12 cellular contexts compared by ENCODE assay signal in the genomic region with DNA sequence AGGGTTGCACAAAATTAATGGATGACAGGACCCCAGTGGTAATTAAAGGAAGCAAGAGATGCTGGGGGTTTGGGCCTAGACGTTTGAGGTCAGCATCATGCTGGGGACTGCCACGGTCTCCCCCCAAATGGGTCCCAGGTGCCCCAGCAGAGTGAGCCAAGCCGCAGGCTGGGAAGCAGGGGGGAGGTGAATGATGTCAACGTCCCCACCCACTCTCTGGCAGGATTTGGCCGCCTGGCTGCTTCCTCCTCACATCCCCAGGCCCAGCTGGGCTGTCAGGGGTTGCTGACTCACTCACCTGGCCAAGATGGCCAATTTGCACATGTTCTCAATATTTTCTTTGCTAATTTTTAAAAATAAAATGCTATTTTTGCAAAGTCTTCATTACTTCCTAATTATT.
DNase-seq lines count a peak whose midpoint lies in the region; FAIRE-seq and TF ChIP-seq lines count a peak whose summit lies in the region.
"Had no signal": no experiment of that assay in that cellular context is flagged by ENCODE, and none has a peak within 500 bp of the region (broad histone marks: within the 10 kb centered on the region; RNA-seq: fewer than 3 reads in every experiment).

No MANE protein-coding gene starts in this region.

- H3K36me3 ChIP-seq in bronchial epithelial cell (ENCODE audit: control insufficient read depth, insufficient read depth, low read length), result no peaks in the 10 kb centered on the region
- H3K36me3 ChIP-seq in mesendoderm (ENCODE audit: control insufficient read depth, insufficient read depth, low read length), result no peaks in the 10 kb centered on the region

- no peak overlapping the region for H2BK5ac ChIP-seq in mesendoderm (ENCODE audit: low read length)

- H3K4ac ChIP-seq in mesendoderm (ENCODE audit: low read depth, low read length), result no peak overlapping the region

- no peak overlapping the region for H2BK120ac ChIP-seq in mesendoderm (ENCODE audit: low read depth, low read length)

- no peaks in the 10 kb centered on the region for H3K79me1 ChIP-seq in mesendoderm (ENCODE audit: low read length)

- H2AK5ac ChIP-seq in mesendoderm (ENCODE audit: low read length), result no peak overlapping the region

- H3K18ac ChIP-seq in mesendoderm (ENCODE audit: low read length), result no peak overlapping the region

- no peak overlapping the region for H3K4me3 Mint-ChIP-seq in Calu3 (ENCODE audit: low read depth, unreplicated experiment)
- H3K4me3 Mint-ChIP-seq: CD4-positive, alpha-beta T cell had no signal

- no peak overlapping the region for H4K5ac ChIP-seq in mesendoderm (ENCODE audit: low read length)

- H3K56ac ChIP-seq in mesendoderm (ENCODE audit: low read length), result no peak overlapping the region

- intact Hi-C loops in Calu3 (cut with micrococcal nuclease; ENCODE audit: unreplicated experiment), result no loop called here

- H3K9me3 Mint-ChIP-seq in Calu3 (ENCODE audit: low read depth, unreplicated experiment), result no peaks in the 10 kb centered on the region
- H3K9me3 Mint-ChIP-seq: CD4-positive, alpha-beta T cell had no signal

- no peak overlapping the region for H4K8ac ChIP-seq in mesendoderm (ENCODE audit: low read depth, low read length)

- FAIRE-seq in bronchial epithelial cell (lab: Jason Lieb, UNC), result no peak

- H3K23ac ChIP-seq in mesendoderm (ENCODE audit: low read length), result no peak overlapping the region

- BruUV-seq in Calu3 (replicated peaks; lab: Mats Ljungman, UMichigan), result no TSS peak

- H3K79me2 ChIP-seq in mesendoderm (ENCODE audit: control insufficient read depth, insufficient read depth, low read length), result no peaks in the 10 kb centered on the region

- DNase-seq in Calu3 (peak; percentile 78), HT1080 (ENCODE audit: low read depth) (peak; percentile 37), bronchial epithelial cell (ENCODE audit: low read depth) (peak; percentile 56), mesendoderm (peak; percentile 51), occipital lobe (lab: John Stamatoyannopoulos, UW) (no peak), COLO829 (ENCODE audit: low spot score) (no peak), germinal center (ENCODE audit: low spot score) (no peak), NCI-H510A treated with DMSO at 0.1 percent for 48 hours (lab: John Stamatoyannopoulos, UW) (no peak)
- DNase-seq: aorta; CD4-positive, alpha-beta T cell; MV-4-11; T1000 had no signal

- peaks cover 54% of the 10 kb centered on the region for H3K4me1 Mint-ChIP-seq in Calu3 (ENCODE audit: low read depth, unreplicated experiment)

- no peaks in the 10 kb centered on the region for H3K27me3 Mint-ChIP-seq in Calu3 (ENCODE audit: unreplicated experiment)
- H3K27me3 Mint-ChIP-seq: CD4-positive, alpha-beta T cell had no signal

- H3K27me3 ChIP-seq in bronchial epithelial cell (ENCODE audit: control insufficient read depth, insufficient read depth, low read length), result no peaks in the 10 kb centered on the region
- H3K27me3 ChIP-seq in mesendoderm (ENCODE audit: insufficient read depth, low read length, poor library complexity), result no peaks in the 10 kb centered on the region

- H2BK15ac ChIP-seq in mesendoderm (replicated peaks; ENCODE audit: low read depth), result no peak overlapping the region

- no peak overlapping the region for H3K4me2 ChIP-seq in mesendoderm (ENCODE audit: low read length)

- peak overlapping the region; percentile 21 for H3K27ac Mint-ChIP-seq in Calu3 (ENCODE audit: unreplicated experiment)
- H3K27ac Mint-ChIP-seq: CD4-positive, alpha-beta T cell had no signal

- TF ChIP-seq CTCF in Calu3 (IDR thresholded peaks at IDR 0.05; ENCODE audit: unreplicated experiment) (no peak), bronchial epithelial cell (IDR thresholded peaks at IDR 0.05; ENCODE audit: insufficient read depth, low read length, severe bottlenecking) (no peak)

- peaks cover 14% of the 10 kb centered on the region for H3K36me3 Mint-ChIP-seq in Calu3 (ENCODE audit: insufficient read depth, unreplicated experiment)

- no peak overlapping the region for H3K9ac ChIP-seq in mesendoderm (ENCODE audit: low read length)

- CTCF ChIA-PET in Calu3 (lab: Charles Lee), result interaction anchor here (0.6 to 1.7 kb wide), 5 partner anchors 17 to 410 kb away, joined by 3 to 7 read pairs (median 4); a partner anchor contains a TSS

- no CpG with 5 or more reads among the region's 5 CpGs for WGBS in mesendoderm (ENCODE audit: extremely low coverage, insufficient coverage, low lambda C conversion rate)

- H3K4me3 ChIP-seq in bronchial epithelial cell (ENCODE audit: low read depth, low read length) (no peak overlapping the region), mesendoderm (ENCODE audit: low read length) (no peak overlapping the region)

- H3K27ac ChIP-seq in mesendoderm (ENCODE audit: low read depth, low read length), result no peak overlapping the region

- no peaks in the 10 kb centered on the region for H3K4me1 ChIP-seq in mesendoderm (ENCODE audit: control insufficient read depth, low read depth, low read length)

Comparison
In these comparisons a context has a peak if more than half of its experiments do, and no peak if none do; other contexts are left out.
1. DNase-seq: peak in Calu3 (single experiment), HT1080 (single experiment), bronchial epithelial cell (single experiment) and mesendoderm (single experiment); none in occipital lobe (single experiment), COLO829 (single experiment), germinal center (single experiment) and NCI-H510A treated with DMSO at 0.1 percent for 48 hours (single experiment).